41 cellular contexts compared by ENCODE assay signal in genomic region chr6:46838033-46838432, GRCh38. TPM values are rescaled to one million over a fixed set of nuclear protein-coding genes. Genes with fewer than 3 reads are reported as not detected.
"Had no signal": no experiment of that assay in that cellular context is flagged by ENCODE, and none has a peak within 500 bp of the region (broad histone marks: within the 10 kb centered on the region; RNA-seq: fewer than 3 reads in every experiment).

No MANE protein-coding gene starts in this region.

- H3K27ac Mint-ChIP-seq: activated naive CD4-positive, alpha-beta T cell treated with anti-CD3 and anti-CD28 coated beads for 36 hours; activated naive CD4-positive, alpha-beta T cell treated with anti-CD3 and anti-CD28 coated beads, Interleukin-2, amount 10 ng/mL, durations not matched to agents 7 days and 5 days; activated naive CD4-positive, alpha-beta T cell treated with anti-CD3 and anti-CD28 coated beads, Interleukin-2, amount 50 U/mL, for 24 hours; activated naive CD4-positive, alpha-beta T cell treated with anti-CD3 and anti-CD28 coated beads, Interleukin-2, amount 50 U/mL, for 72 hours; activated naive CD8-positive, alpha-beta T cell; activated naive CD8-positive, alpha-beta T cell treated with anti-CD3 and anti-CD28 coated beads for 36 hours; activated naive CD8-positive, alpha-beta T cell treated with anti-CD3 and anti-CD28 coated beads, Interleukin-2, amount 10 ng/mL, durations not matched to agents 7 days and 5 days; activated naive CD8-positive, alpha-beta T cell treated with anti-CD3 and anti-CD28 coated beads, Interleukin-2, amount 50 U/mL, for 24 hours; activated T-cell treated with anti-CD3 and anti-CD28 coated beads, Interleukin-2, amount 50 U/mL, for 24 hours; activated T-cell treated with anti-CD3 and anti-CD28 coated beads, Interleukin-2, amount 50 U/mL, for 72 hours; activated T-helper 1 cell treated with anti-CD3 and anti-CD28 coated beads, Interleukin-12 subunit alpha, Interleukin-12 subunit beta, Interleukin-2, Interleukin-4 antibody, amounts not matched to agents 30 ng/mL and 10 ng/mL and 1 ng/mL, durations not matched to agents 14 hours and 24 hours and 36 hours; activated T-helper 17 cell treated with anti-CD3 and anti-CD28 coated beads, Interleukin-2, amount 50 U/mL, for 72 hours; activated T-helper 2 cell treated with anti-CD3 and anti-CD28 coated beads, Interferon-gamma antibody, Interleukin-2, Interleukin-4, amounts not matched to agents 10 μg/mL and 5 μg/mL and 100 μg/mL, durations not matched to agents 14 hours and 24 hours and 36 hours; brain had no signal

- ATAC-seq: activated naive CD4-positive, alpha-beta T cell treated with anti-CD3 and anti-CD28 coated beads, Interleukin-2, amount 50 U/mL, for 72 hours; activated naive CD8-positive, alpha-beta T cell treated with anti-CD3 and anti-CD28 coated beads, Interleukin-2, amount 50 U/mL, for 24 hours; activated T-cell treated with anti-CD3 and anti-CD28 coated beads, Interleukin-2, amount 50 U/mL, for 4 hours; activated T-cell treated with anti-CD3 and anti-CD28 coated beads, Interleukin-2, amount 50 U/mL, for 72 hours; activated T-helper 17 cell treated with anti-CD3 and anti-CD28 coated beads, Interleukin-2, amount 50 U/mL, for 72 hours; body of pancreas had no signal

- H3K4me1 Mint-ChIP-seq: activated naive CD4-positive, alpha-beta T cell treated with anti-CD3 and anti-CD28 coated beads, Interleukin-2, amount 10 ng/mL, durations not matched to agents 7 days and 5 days; activated naive CD4-positive, alpha-beta T cell treated with anti-CD3 and anti-CD28 coated beads, Interleukin-2, amount 50 U/mL, for 24 hours; activated naive CD8-positive, alpha-beta T cell treated with anti-CD3 and anti-CD28 coated beads for 36 hours; activated naive CD8-positive, alpha-beta T cell treated with anti-CD3 and anti-CD28 coated beads, Interleukin-2, amount 10 ng/mL, durations not matched to agents 7 days and 5 days; activated naive CD8-positive, alpha-beta T cell treated with anti-CD3 and anti-CD28 coated beads, Interleukin-2, amount 50 U/mL, for 24 hours; activated T-helper 17 cell treated with anti-CD3 and anti-CD28 coated beads, Interleukin-2, amount 50 U/mL, for 72 hours; brain; central memory CD8-positive, alpha-beta T cell had no signal

- H3K36me3 Mint-ChIP-seq: activated naive CD4-positive, alpha-beta T cell treated with anti-CD3 and anti-CD28 coated beads, Interleukin-2, amount 10 ng/mL, durations not matched to agents 7 days and 5 days; activated naive CD4-positive, alpha-beta T cell treated with anti-CD3 and anti-CD28 coated beads, Interleukin-2, amount 50 U/mL, for 24 hours; activated naive CD8-positive, alpha-beta T cell; activated naive CD8-positive, alpha-beta T cell treated with anti-CD3 and anti-CD28 coated beads, Interleukin-2, amount 10 ng/mL, durations not matched to agents 7 days and 5 days had no signal

- H3K9me3 Mint-ChIP-seq: activated naive CD4-positive, alpha-beta T cell treated with anti-CD3 and anti-CD28 coated beads, Interleukin-2, amount 50 U/mL, for 24 hours; central memory CD8-positive, alpha-beta T cell had no signal

- H3K4me1 ChIP-seq: adrenal gland, ascending aorta, body of pancreas, breast epithelium had no signal

- H3K27me3 Mint-ChIP-seq: activated naive CD4-positive, alpha-beta T cell treated with anti-CD3 and anti-CD28 coated beads, Interleukin-2, amount 10 ng/mL, durations not matched to agents 7 days and 5 days; activated naive CD8-positive, alpha-beta T cell treated with anti-CD3 and anti-CD28 coated beads for 36 hours; brain had no signal

- FAIRE-seq: astrocyte, bronchial epithelial cell had no signal

- DNase-seq: activated effector memory CD4-positive, alpha-beta T cell treated with anti-CD3 and anti-CD28 coated beads, Interleukin-2, amount 50 U/mL, for 16 hours; activated effector memory CD4-positive, alpha-beta T cell treated with Interleukin-2 at 50 U/mL for 16 hours; activated gamma-delta T cell; activated gamma-delta T cell treated with Interleukin-2 at 50 U/mL for 16 hours; activated naive CD4-positive, alpha-beta T cell; activated naive CD4-positive, alpha-beta T cell treated with anti-CD3 and anti-CD28 coated beads for 36 hours; activated naive CD4-positive, alpha-beta T cell treated with anti-CD3 and anti-CD28 coated beads, Interleukin-2, amount 10 ng/mL, durations not matched to agents 7 days and 5 days; activated naive CD4-positive, alpha-beta T cell treated with anti-CD3 and anti-CD28 coated beads, Interleukin-2, amount 50 U/mL, for 16 hours; activated naive CD4-positive, alpha-beta T cell treated with Interleukin-2 at 50 U/mL for 16 hours; activated naive CD8-positive, alpha-beta T cell treated with anti-CD3 and anti-CD28 coated beads for 36 hours; activated naive CD8-positive, alpha-beta T cell treated with anti-CD3 and anti-CD28 coated beads, Interleukin-2, amount 10 ng/mL, durations not matched to agents 7 days and 5 days; activated naive CD8-positive, alpha-beta T cell treated with anti-CD3 and anti-CD28 coated beads, Interleukin-2, amount 50 U/mL, for 24 hours; activated T-cell treated with anti-CD3 and anti-CD28 coated beads, Interleukin-2, amount 50 U/mL, for 24 hours; activated T-cell treated with anti-CD3 and anti-CD28 coated beads, Interleukin-2, amount 50 U/mL, for 4 hours; activated T-cell treated with anti-CD3 and anti-CD28 coated beads, Interleukin-2, amount 50 U/mL, for 48 hours; activated T-cell treated with anti-CD3 and anti-CD28 coated beads, Interleukin-2, amount 50 U/mL, for 72 hours; adrenal gland; amniotic stem cell; amygdala; anterior cingulate cortex; aorta; body of pancreas; brain microvascular endothelial cell; caudate nucleus; central memory CD4-positive, alpha-beta T cell; cerebellar nuclear complex had no signal

- H3K4me3 Mint-ChIP-seq: activated naive CD4-positive, alpha-beta T cell treated with anti-CD3 and anti-CD28 coated beads for 36 hours; activated naive CD4-positive, alpha-beta T cell treated with anti-CD3 and anti-CD28 coated beads, Interleukin-2, amount 10 ng/mL, durations not matched to agents 7 days and 5 days; activated naive CD4-positive, alpha-beta T cell treated with anti-CD3 and anti-CD28 coated beads, Interleukin-2, amount 50 U/mL, for 24 hours; activated naive CD8-positive, alpha-beta T cell; activated naive CD8-positive, alpha-beta T cell treated with anti-CD3 and anti-CD28 coated beads for 36 hours; activated naive CD8-positive, alpha-beta T cell treated with anti-CD3 and anti-CD28 coated beads, Interleukin-2, amount 10 ng/mL, durations not matched to agents 7 days and 5 days; activated naive CD8-positive, alpha-beta T cell treated with anti-CD3 and anti-CD28 coated beads, Interleukin-2, amount 50 U/mL, for 24 hours; activated T-cell treated with anti-CD3 and anti-CD28 coated beads, Interleukin-2, amount 50 U/mL, for 24 hours; activated T-cell treated with anti-CD3 and anti-CD28 coated beads, Interleukin-2, amount 50 U/mL, for 4 hours; activated T-cell treated with anti-CD3 and anti-CD28 coated beads, Interleukin-2, amount 50 U/mL, for 72 hours; activated T-helper 1 cell treated with anti-CD3 and anti-CD28 coated beads, Interleukin-12 subunit alpha, Interleukin-12 subunit beta, Interleukin-2, Interleukin-4 antibody, amounts not matched to agents 30 ng/mL and 10 ng/mL and 1 ng/mL, durations not matched to agents 14 hours and 24 hours and 36 hours; activated T-helper 17 cell treated with anti-CD3 and anti-CD28 coated beads, Interleukin-2, amount 50 U/mL, for 72 hours; brain; central memory CD8-positive, alpha-beta T cell had no signal

- H3K27me3 ChIP-seq: adrenal gland, ascending aorta, body of pancreas, brain microvascular endothelial cell, breast epithelium, cardiac muscle cell had no signal

- H3K27ac ChIP-seq: adrenal gland, ascending aorta, body of pancreas, brain microvascular endothelial cell, breast epithelium, cardiac muscle cell had no signal

- H3K36me3 ChIP-seq: adrenal gland, ascending aorta, brain microvascular endothelial cell, breast epithelium, cardiac muscle cell had no signal

- H3K4me3 ChIP-seq: adrenal gland, ascending aorta, body of pancreas, breast epithelium, cardiac muscle cell had no signal

RNA-seq across cellular contexts. Expression of gene MEP1A, which starts 44.8 kb away (rescaled TPM):
- total RNA-seq: activated naive CD4-positive, alpha-beta T cell treated with anti-CD3 and anti-CD28 coated beads for 36 hours; activated naive CD4-positive, alpha-beta T cell treated with anti-CD3 and anti-CD28 coated beads, Interleukin-2, amount 50 U/mL, for 72 hours; activated naive CD8-positive, alpha-beta T cell treated with anti-CD3 and anti-CD28 coated beads for 36 hours; activated naive CD8-positive, alpha-beta T cell treated with anti-CD3 and anti-CD28 coated beads, Interleukin-2, amount 10 ng/mL, durations not matched to agents 7 days and 5 days; activated T-cell treated with anti-CD3 and anti-CD28 coated beads, Interleukin-2, amount 50 U/mL, for 4 hours; activated T-cell treated with anti-CD3 and anti-CD28 coated beads, Interleukin-2, amount 50 U/mL, for 72 hours; activated T-helper 1 cell treated with anti-CD3 and anti-CD28 coated beads, Interleukin-12 subunit alpha, Interleukin-12 subunit beta, Interleukin-2, Interleukin-4 antibody, amounts not matched to agents 30 ng/mL and 10 ng/mL and 1 ng/mL, durations not matched to agents 14 hours and 24 hours and 36 hours; activated T-helper 17 cell treated with anti-CD3 and anti-CD28 coated beads, Interleukin-2, amount 50 U/mL, for 72 hours; activated T-helper 2 cell treated with anti-CD3 and anti-CD28 coated beads, Interferon-gamma antibody, Interleukin-2, Interleukin-4, amounts not matched to agents 10 μg/mL and 5 μg/mL and 100 μg/mL, durations not matched to agents 14 hours and 24 hours and 36 hours; adrenal gland; aorta; ascending aorta; astrocyte; body of pancreas; bronchial epithelial cell; cardiac muscle cell; cardiac septum; chondrocyte had no signal
- polyA plus RNA-seq: cardiac muscle cell had no signal
